Comparison of ENCODE assay signal across 9 cellular contexts in genomic region chr7:150937848-150938561, GRCh38. TPM values are rescaled to one million over a fixed set of nuclear protein-coding genes. Genes with fewer than 3 reads are reported as not detected.
A peak's percentile ranks its signal among the peaks of the same experiment; 100 is the strongest.
DNase-seq lines count a peak whose midpoint lies in the region; ATAC-seq, FAIRE-seq and TF ChIP-seq lines count a peak whose summit lies in the region.
"Had no signal": no experiment of that assay in that cellular context is flagged by ENCODE, and none has a peak within 500 bp of the region (broad histone marks: within the 10 kb centered on the region; RNA-seq: fewer than 3 reads in every experiment).

No MANE protein-coding gene starts in this region.

- peaks cover 8% of the 10 kb centered on the region for H3K4me1 ChIP-seq in foreskin keratinocyte

- no peaks in the 10 kb centered on the region for H3K36me3 Mint-ChIP-seq in T-helper 2 cell treated with Interferon-gamma antibody and Interleukin-4, amounts not matched to agents 5 μg/mL and 100 μg/mL, for 36 hours (ENCODE audit: low read depth)

- no peak overlapping the region for H3K27ac ChIP-seq in foreskin keratinocyte

- H3K27me3 ChIP-seq in foreskin keratinocyte, result no peaks in the 10 kb centered on the region

- H3K27me3 Mint-ChIP-seq in T-helper 2 cell treated with Interferon-gamma antibody and Interleukin-4, amounts not matched to agents 5 μg/mL and 100 μg/mL, for 36 hours (ENCODE audit: low read depth), result no peaks in the 10 kb centered on the region

- DNase-seq in A172 (ENCODE audit: low spot score), result peak; percentile 78
- peak; percentile 73 for DNase-seq in H54 (ENCODE audit: insufficient read length, low spot score)
- no peak for DNase-seq in T-helper 2 cell treated with Interferon-gamma antibody and Interleukin-4, amounts not matched to agents 5 μg/mL and 100 μg/mL, for 36 hours (ENCODE audit: low spot score)
- DNase-seq in foreskin keratinocyte, result peak; percentile 56 to 80
- no peak for DNase-seq in dedifferentiated amniotic fluid mesenchymal stem cell (ENCODE audit: extremely low spot score)

- peak; percentile 94 for ATAC-seq in foreskin keratinocyte
- no peak for ATAC-seq in HG03457 (IDR thresholded peaks at IDR 0.05; ENCODE audit: unreplicated experiment)
- no peak for ATAC-seq in HG03175 (IDR thresholded peaks at IDR 0.05; ENCODE audit: unreplicated experiment)
- ATAC-seq in HG03442 (IDR thresholded peaks at IDR 0.05; ENCODE audit: unreplicated experiment), result no peak

- FAIRE-seq in H54 (lab: Jason Lieb, UNC), result no peak

- no peaks in the 10 kb centered on the region for H3K9me3 Mint-ChIP-seq in T-helper 2 cell treated with Interferon-gamma antibody and Interleukin-4, amounts not matched to agents 5 μg/mL and 100 μg/mL, for 36 hours

- peak overlapping the region; percentile 62 for H3K4me3 Mint-ChIP-seq in T-helper 2 cell treated with Interferon-gamma antibody and Interleukin-4, amounts not matched to agents 5 μg/mL and 100 μg/mL, for 36 hours

- peak overlapping the region; percentile 45 for H3K27ac Mint-ChIP-seq in T-helper 2 cell treated with Interferon-gamma antibody and Interleukin-4, amounts not matched to agents 5 μg/mL and 100 μg/mL, for 36 hours

- H3K4me1 Mint-ChIP-seq in T-helper 2 cell treated with Interferon-gamma antibody and Interleukin-4, amounts not matched to agents 5 μg/mL and 100 μg/mL, for 36 hours (ENCODE audit: low read depth), result peaks cover 13% of the 10 kb centered on the region

- TF ChIP-seq POLR2A in H54 (IDR thresholded peaks at IDR 0.05; ENCODE audit: low read depth, low read length), result no peak

- no peak for TF ChIP-seq CTCF in foreskin keratinocyte (conservative IDR thresholded peaks at IDR 0.05)

RNA-seq across cellular contexts. Expression of gene KCNH2, which starts 40.1 kb away (rescaled TPM):
- total RNA-seq in A172 (2014; rRNA removed; shearing (Covaris generic)), result 1.7 and 3.5 TPM in 2 replicates
- total RNA-seq in foreskin keratinocyte, result not detected in 2 replicates
- not detected in 2 replicates for polyA plus RNA-seq in foreskin keratinocyte

RNA-seq across cellular contexts. Expression of gene NOS3, which starts 52.8 kb away (rescaled TPM):
- total RNA-seq in A172 (2014; rRNA removed; shearing (Covaris generic)), result 0.74 and 2.5 TPM in 2 replicates
- 3.4 and 5.3 TPM in 2 replicates for total RNA-seq in foreskin keratinocyte
- 2.1 and 6.0 TPM in 2 replicates for polyA plus RNA-seq in foreskin keratinocyte
- total RNA-seq: LHCN-M2 had no signal

Comparison
In these comparisons a context has a peak if more than half of its experiments do, and no peak if none do; other contexts are left out.
1. DNase-seq: peak in A172 (single experiment), H54 (single experiment) and foreskin keratinocyte (2 of 2); none in T-helper 2 cell treated with Interferon-gamma antibody and Interleukin-4, amounts not matched to agents 5 μg/mL and 100 μg/mL, for 36 hours (single experiment) and dedifferentiated amniotic fluid mesenchymal stem cell (single experiment).